Comparison of ENCODE assay signal across 8 cellular contexts in the genomic region with DNA sequence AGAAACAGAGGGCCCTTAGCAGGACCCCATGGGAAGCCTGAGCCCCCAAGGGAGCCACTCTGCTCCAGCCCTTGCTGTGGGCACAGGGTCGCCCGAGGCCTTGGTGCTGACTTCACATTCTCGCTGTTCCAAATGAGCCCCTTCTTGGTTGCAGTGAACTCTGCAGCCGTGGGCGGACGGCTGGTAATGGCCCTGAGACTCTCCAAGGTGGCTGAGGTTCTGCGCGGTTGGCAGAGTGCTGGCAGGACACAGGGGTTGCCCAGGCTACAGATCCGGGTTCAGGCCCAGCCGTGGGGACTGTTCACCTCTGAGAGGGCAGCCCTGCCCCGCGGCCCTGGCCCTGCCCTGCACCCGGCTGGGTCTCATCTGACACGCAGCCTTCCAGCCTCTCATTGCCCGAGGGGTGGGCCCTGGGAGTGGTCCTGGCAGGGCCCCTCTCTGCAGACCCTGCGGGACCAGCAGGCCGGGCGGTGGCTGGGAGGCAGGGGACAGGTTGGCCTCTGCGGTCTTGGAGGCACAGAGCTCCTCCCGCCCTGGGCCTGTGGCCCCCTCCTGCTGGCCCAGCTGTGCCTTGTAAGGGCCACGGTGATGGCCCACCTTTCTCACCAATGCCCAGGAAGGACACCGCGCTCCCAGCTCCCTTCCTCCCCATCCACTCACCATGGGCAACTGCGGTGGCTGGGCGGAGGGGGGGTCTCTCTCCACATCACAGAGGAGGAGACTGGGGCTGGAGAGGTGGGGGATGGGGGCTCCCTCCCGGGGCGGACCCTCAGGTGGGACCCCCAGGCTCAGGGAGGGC. TPM values are rescaled to one million over a fixed set of nuclear protein-coding genes. Genes with fewer than 3 reads are reported as not detected.
DNase-seq lines count a peak whose midpoint lies in the region; ATAC-seq and TF ChIP-seq lines count a peak whose summit lies in the region.

No MANE protein-coding gene starts in this region.

- H3K36me3 ChIP-seq in GM06990 (ENCODE audit: control insufficient read depth, insufficient read depth, low read length) (peaks cover 22% of the 10 kb centered on the region), H7 (replicated peaks; ENCODE audit: control insufficient read depth, insufficient read depth, low read length) (no peaks in the 10 kb centered on the region), Peyer's patch (no peaks in the 10 kb centered on the region), heart left ventricle (no peaks in the 10 kb centered on the region), SK-N-SH (replicated peaks in 1 of 2; ENCODE audit: control insufficient read depth in 1 of 2, insufficient read depth in 2 of 2, low read length in 1 of 2) (no peaks in the 10 kb centered on the region)

- TF ChIP-seq CTCF in GM06990 (IDR thresholded peaks at IDR 0.05; ENCODE audit: insufficient read depth, low read length, poor library complexity, severe bottlenecking) (no peak), Peyer's patch (IDR thresholded peaks at IDR 0.05) (no peak), heart left ventricle (IDR thresholded peaks at IDR 0.05) (no peak), type B pancreatic cell (conservative IDR thresholded peaks at IDR 0.05) (no peak), SK-N-SH (IDR thresholded peaks at IDR 0.05) (no peak)

- no peaks in the 10 kb centered on the region for H3K9me2 ChIP-seq in SK-N-SH

- peak overlapping the region; percentile 51 for H3K4me3 ChIP-seq in GM06990 (replicated peaks; ENCODE audit: low read depth, low read length)
- peak overlapping the region; percentile 17 for H3K4me3 ChIP-seq in H7 (ENCODE audit: insufficient read depth, low read depth, low read length)
- peak overlapping the region; percentile 34 to 55 (median 50) for H3K4me3 ChIP-seq in Peyer's patch
- H3K4me3 ChIP-seq in heart left ventricle, result peak overlapping the region in 5 of 12 donors; percentile 40 to 56 (median 44)
- peak overlapping the region in 1 of 2 experiments; percentile 38; a peak in 2 of 4 replicates for H3K4me3 ChIP-seq in SK-N-SH (ENCODE audit: low read depth in 2 of 2, low read length in 1 of 2)

- H3K9me3 Mint-ChIP-seq in type B pancreatic cell, result no peaks in the 10 kb centered on the region

- H4K20me1 ChIP-seq in SK-N-SH (ENCODE audit: insufficient read depth), result no peaks in the 10 kb centered on the region

- TF ChIP-seq RAD21 in SK-N-SH (IDR thresholded peaks at IDR 0.05; ENCODE audit: low read length), result no peak

- H3K27ac ChIP-seq in Peyer's patch (peak overlapping the region; percentile 22 to 52 (median 38)), heart left ventricle (no peak overlapping the region), SK-N-SH (ENCODE audit: low read depth in 2 of 2, low read length in 1 of 2) (no peak overlapping the region)

- no peak for TF ChIP-seq EP300 in SK-N-SH (IDR thresholded peaks at IDR 0.05; ENCODE audit: borderline replicate concordance in 1 of 2, low read depth in 1 of 2, low read length in 1 of 2)

- CTCF ChIA-PET in SK-N-SH (lab: Yijun Ruan, JAX), result interaction anchor here (1.0 kb wide), 1 partner anchor 73 kb away, joined by 3 read pairs; no protein-coding TSS in a partner anchor

- no peaks in the 10 kb centered on the region for H3F3A ChIP-seq in SK-N-SH (replicated peaks; ENCODE audit: insufficient read depth)

- DNase-seq in GM06990 (ENCODE audit: extremely low read depth, insufficient read length) (no peak), H7 (peak; percentile 82), Peyer's patch (peak; percentile 14 to 46 (median 45)), heart left ventricle (peak in 3 of 5 donors; percentile 16 to 58 (median 27)), type B pancreatic cell (ENCODE audit: extremely low spot score, unreplicated experiment) (peak; percentile 70), SK-N-SH (no peak)

- H3K36me3 Mint-ChIP-seq in type B pancreatic cell, result no peaks in the 10 kb centered on the region

- H3K27ac Mint-ChIP-seq in type B pancreatic cell, result no peak overlapping the region

- peaks cover 6% of the 10 kb centered on the region for H3K27me3 Mint-ChIP-seq in type B pancreatic cell

- ATAC-seq in heart left ventricle (no peak), GM19455 (IDR thresholded peaks at IDR 0.05; ENCODE audit: unreplicated experiment) (no peak), HG03025 (IDR thresholded peaks at IDR 0.05; ENCODE audit: low FRiP score, unreplicated experiment) (no peak)

- H3K4me1 Mint-ChIP-seq in type B pancreatic cell (ENCODE audit: unreplicated experiment), result peaks cover 19% of the 10 kb centered on the region

- H3K9ac ChIP-seq in SK-N-SH, result no peak overlapping the region

- 64 to 90% (median 75%) methylated on average over 12 to 27 of the region's 27 CpGs for WGBS in heart left ventricle, 4 donors
- WGBS in SK-N-SH (ENCODE audit: low lambda C conversion rate), result 72% methylated on average over 10 of the region's 27 CpGs

- H3K9me3 ChIP-seq in Peyer's patch, result no peaks in the 10 kb centered on the region
- no peaks in the 10 kb centered on the region for H3K9me3 ChIP-seq in heart left ventricle
- H3K9me3 ChIP-seq in SK-N-SH, result no peaks in the 10 kb centered on the region

- H2AFZ ChIP-seq in SK-N-SH (ENCODE audit: low read depth), result no peak overlapping the region

- H3K4me3 Mint-ChIP-seq in type B pancreatic cell, result no peak overlapping the region

- no peaks in the 10 kb centered on the region for H3K79me2 ChIP-seq in SK-N-SH (ENCODE audit: insufficient read depth)

- no peak overlapping the region for H3K4me2 ChIP-seq in SK-N-SH

- no peak for TF ChIP-seq POLR2A in Peyer's patch (IDR thresholded peaks at IDR 0.05)
- no peak for TF ChIP-seq POLR2A in heart left ventricle (IDR thresholded peaks at IDR 0.05)

- POLR2A ChIA-PET in SK-N-SH (lab: Yijun Ruan, JAX), result no interaction called here

- peaks cover 0 to 39% (median 16%) of the 10 kb centered on the region in 4 donors for H3K4me1 ChIP-seq in Peyer's patch
- peaks cover 0 to 26% (median 3%) of the 10 kb centered on the region in 12 donors for H3K4me1 ChIP-seq in heart left ventricle
- H3K4me1 ChIP-seq in SK-N-SH (ENCODE audit: control insufficient read depth in 1 of 2, insufficient read depth in 2 of 2, low read depth in 1 of 2, low read length in 1 of 2), result peaks cover 0 to 10% of the 10 kb centered on the region in 2 experiments; a peak in 1 of 4 replicates

- H3K27me3 ChIP-seq in GM06990 (replicated peaks; ENCODE audit: control insufficient read depth, insufficient read depth, low read length) (no peaks in the 10 kb centered on the region), H7 (ENCODE audit: control insufficient read depth, insufficient read depth, low read length) (peaks cover 9% of the 10 kb centered on the region), Peyer's patch (peaks cover 0 to 4% of the 10 kb centered on the region in 2 donors), heart left ventricle (peaks cover 9 to 29% (median 17%) of the 10 kb centered on the region in 9 donors), SK-N-SH (ENCODE audit: insufficient read depth) (peaks cover 9% of the 10 kb centered on the region; the same call in 1 of the 2 replicates)

- intact Hi-C loops in heart left ventricle (cut with DNase I), result no loop called here

TF ChIP-seq in SK-N-SH, 30 proteins besides CTCF, POLR2A, EP300 and RAD21 (continues in another document):
- TF ChIP-seq, protein P1, sequence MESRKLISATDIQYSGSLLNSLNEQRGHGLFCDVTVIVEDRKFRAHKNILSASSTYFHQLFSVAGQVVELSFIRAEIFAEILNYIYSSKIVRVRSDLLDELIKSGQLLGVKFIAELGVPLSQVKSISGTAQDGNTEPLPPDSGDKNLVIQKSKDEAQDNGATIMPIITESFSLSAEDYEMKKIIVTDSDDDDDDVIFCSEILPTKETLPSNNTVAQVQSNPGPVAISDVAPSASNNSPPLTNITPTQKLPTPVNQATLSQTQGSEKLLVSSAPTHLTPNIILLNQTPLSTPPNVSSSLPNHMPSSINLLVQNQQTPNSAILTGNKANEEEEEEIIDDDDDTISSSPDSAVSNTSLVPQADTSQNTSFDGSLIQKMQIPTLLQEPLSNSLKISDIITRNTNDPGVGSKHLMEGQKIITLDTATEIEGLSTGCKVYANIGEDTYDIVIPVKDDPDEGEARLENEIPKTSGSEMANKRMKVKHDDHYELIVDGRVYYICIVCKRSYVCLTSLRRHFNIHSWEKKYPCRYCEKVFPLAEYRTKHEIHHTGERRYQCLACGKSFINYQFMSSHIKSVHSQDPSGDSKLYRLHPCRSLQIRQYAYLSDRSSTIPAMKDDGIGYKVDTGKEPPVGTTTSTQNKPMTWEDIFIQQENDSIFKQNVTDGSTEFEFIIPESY (IDR thresholded peaks at IDR 0.05; ENCODE audit: borderline replicate concordance, low read depth), result no peak
- TF ChIP-seq, protein P2, sequence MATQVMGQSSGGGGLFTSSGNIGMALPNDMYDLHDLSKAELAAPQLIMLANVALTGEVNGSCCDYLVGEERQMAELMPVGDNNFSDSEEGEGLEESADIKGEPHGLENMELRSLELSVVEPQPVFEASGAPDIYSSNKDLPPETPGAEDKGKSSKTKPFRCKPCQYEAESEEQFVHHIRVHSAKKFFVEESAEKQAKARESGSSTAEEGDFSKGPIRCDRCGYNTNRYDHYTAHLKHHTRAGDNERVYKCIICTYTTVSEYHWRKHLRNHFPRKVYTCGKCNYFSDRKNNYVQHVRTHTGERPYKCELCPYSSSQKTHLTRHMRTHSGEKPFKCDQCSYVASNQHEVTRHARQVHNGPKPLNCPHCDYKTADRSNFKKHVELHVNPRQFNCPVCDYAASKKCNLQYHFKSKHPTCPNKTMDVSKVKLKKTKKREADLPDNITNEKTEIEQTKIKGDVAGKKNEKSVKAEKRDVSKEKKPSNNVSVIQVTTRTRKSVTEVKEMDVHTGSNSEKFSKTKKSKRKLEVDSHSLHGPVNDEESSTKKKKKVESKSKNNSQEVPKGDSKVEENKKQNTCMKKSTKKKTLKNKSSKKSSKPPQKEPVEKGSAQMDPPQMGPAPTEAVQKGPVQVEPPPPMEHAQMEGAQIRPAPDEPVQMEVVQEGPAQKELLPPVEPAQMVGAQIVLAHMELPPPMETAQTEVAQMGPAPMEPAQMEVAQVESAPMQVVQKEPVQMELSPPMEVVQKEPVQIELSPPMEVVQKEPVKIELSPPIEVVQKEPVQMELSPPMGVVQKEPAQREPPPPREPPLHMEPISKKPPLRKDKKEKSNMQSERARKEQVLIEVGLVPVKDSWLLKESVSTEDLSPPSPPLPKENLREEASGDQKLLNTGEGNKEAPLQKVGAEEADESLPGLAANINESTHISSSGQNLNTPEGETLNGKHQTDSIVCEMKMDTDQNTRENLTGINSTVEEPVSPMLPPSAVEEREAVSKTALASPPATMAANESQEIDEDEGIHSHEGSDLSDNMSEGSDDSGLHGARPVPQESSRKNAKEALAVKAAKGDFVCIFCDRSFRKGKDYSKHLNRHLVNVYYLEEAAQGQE (IDR thresholded peaks at IDR 0.05; ENCODE audit: low read depth, low read length), result no peak
- TF ChIP-seq JUND (IDR thresholded peaks at IDR 0.05) (no peak), FOXJ3 (CRISPR knock-in tag; IDR thresholded peaks at IDR 0.05) (no peak)

RNA-seq across cellular contexts. Expression of a gene that starts 51.6 kb away (rescaled TPM):
- total RNA-seq in H7 (2014; rRNA removed; shearing (Covaris generic)), result 0.74 and 1.4 TPM in 2 replicates
- 10 to 100 TPM in 1 of 4 donors, 1 to 10 TPM in 3; 1.6 to 28.1 (median 2.4) TPM for total RNA-seq in Peyer's patch
- total RNA-seq in heart left ventricle, result under 1 TPM in 7 of 9 donors, not detected in 2; 0.12 to 0.69 (median 0.29) TPM
- under 1 TPM; 0.11 to 0.12 TPM for polyA plus RNA-seq in heart left ventricle
- 7.9 and 13.4 TPM in 2 replicates for total RNA-seq in type B pancreatic cell (ENCODE audit: low replicate concordance)
- 0.71 and 0.99 TPM in 2 replicates for polyA plus RNA-seq in SK-N-SH (2012; rRNA removed)
- polyA plus RNA-seq in SK-N-SH (2012; cell fraction: cytosol; rRNA removed), result 0.40 and 0.49 TPM in 2 replicates
- polyA plus RNA-seq in SK-N-SH (2012; cell fraction: nucleus; rRNA removed), result 3.2 and 3.3 TPM in 2 replicates

Comparison
In these comparisons a context has a peak if more than half of its experiments do, and no peak if none do; other contexts are left out.
1. DNase-seq: peak in H7 (single experiment), Peyer's patch (3 of 3), heart left ventricle (3 of 5) and type B pancreatic cell (single experiment); none in GM06990 (single experiment) and SK-N-SH (single experiment).
2. H3K27ac ChIP-seq: peak in Peyer's patch (4 of 4); none in heart left ventricle (0 of 12) and SK-N-SH (0 of 2).